ENCODE assay signal across 27 cellular contexts in the genomic region with DNA sequence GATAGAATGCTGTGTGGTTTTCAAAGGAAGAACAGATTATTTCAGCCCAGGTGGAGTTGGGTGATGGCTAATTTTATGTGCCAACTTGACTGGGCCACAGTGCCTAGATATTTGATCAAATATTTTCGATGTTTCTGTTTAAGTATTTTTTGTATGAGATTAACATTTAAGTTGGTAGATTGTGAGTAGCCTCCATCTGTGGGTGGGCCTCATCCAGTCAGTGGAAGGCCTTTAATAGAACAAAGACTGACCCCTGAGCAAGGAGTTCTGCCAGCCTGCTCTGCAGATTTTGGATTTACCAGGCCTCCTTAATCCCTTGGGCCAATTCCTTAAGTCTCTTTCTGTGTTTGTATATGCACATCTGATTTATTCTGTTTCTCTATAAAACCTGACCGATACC. TPM values are rescaled to one million over a fixed set of nuclear protein-coding genes. Genes with fewer than 3 reads are reported as not detected.
A peak's percentile ranks its signal among the peaks of the same experiment; 100 is the strongest.
DNase-seq lines count a peak whose midpoint lies in the region; ATAC-seq and TF ChIP-seq lines count a peak whose summit lies in the region.
"Had no signal": no experiment of that assay in that cellular context is flagged by ENCODE, and none has a peak within 500 bp of the region (broad histone marks: within the 10 kb centered on the region; RNA-seq: fewer than 3 reads in every experiment).

No MANE protein-coding gene starts in this region.

- TF ChIP-seq CTCF in mesothelial cell of epicardium (IDR thresholded peaks at IDR 0.05; ENCODE audit: unreplicated experiment) (no peak), breast epithelium (IDR thresholded peaks at IDR 0.05) (no peak)

- ATAC-seq in T-cell (replicated peaks in 1 of 4): no peak
- ATAC-seq: mucosa of descending colon, SK-N-SH treated with all-trans-retinoic acid at 6 μM for 48 hours had no signal

- H3K4me1 ChIP-seq in breast epithelium: no peaks in the 10 kb centered on the region

- H3K9me3 ChIP-seq in breast epithelium: no peaks in the 10 kb centered on the region
- H3K9me3 ChIP-seq: BLaER1, mucosa of descending colon, neutrophil, transverse colon had no signal

- CTCF ChIA-PET in T-cell (lab: Charles Lee): no interaction called here

- no peak for TF ChIP-seq POLR2A in breast epithelium (IDR thresholded peaks at IDR 0.05)

- no peak overlapping the region for H3K27ac Mint-ChIP-seq in activated naive CD4-positive, alpha-beta T cell treated with anti-CD3 and anti-CD28 coated beads, Interleukin-2, amount 50 U/mL, for 24 hours
- H3K27ac Mint-ChIP-seq in T-cell (peak overlapping the region; percentile 8 to 30), mesothelial cell of epicardium (peak overlapping the region; percentile 55)
- H3K27ac Mint-ChIP-seq: activated naive CD4-positive, alpha-beta T cell treated with anti-CD3 and anti-CD28 coated beads for 36 hours had no signal

- intact Hi-C loops in breast epithelium (cut with DNase I; ENCODE audit: low total_unique reads): no loop called here

- POLR2A ChIA-PET in T-cell (lab: Charles Lee): interaction anchor here in 1 of 2 donors (1.3 kb wide), 1 partner anchor 15 kb away, joined by 3 read pairs; no protein-coding TSS in a partner anchor

- H3K27ac ChIP-seq in breast epithelium: no peak overlapping the region
- H3K27ac ChIP-seq: BLaER1 had no signal

- no peak overlapping the region for H3K4me3 ChIP-seq in breast epithelium
- H3K4me3 ChIP-seq: BLaER1, dorsolateral prefrontal cortex, mucosa of descending colon, transverse colon had no signal

- H3K27me3 ChIP-seq in breast epithelium: no peaks in the 10 kb centered on the region
- H3K27me3 ChIP-seq: BLaER1, dorsolateral prefrontal cortex, neutrophil, transverse colon had no signal

- peaks cover 90% of the 10 kb centered on the region for H3K4me1 Mint-ChIP-seq in activated naive CD4-positive, alpha-beta T cell treated with anti-CD3 and anti-CD28 coated beads, Interleukin-2, amount 50 U/mL, for 24 hours
- H3K4me1 Mint-ChIP-seq in T-cell (peaks cover 88 to 93% (median 89%) of the 10 kb centered on the region in 3 donors), mesothelial cell of epicardium (peaks cover 56% of the 10 kb centered on the region)

- DNase-seq in activated naive CD4-positive, alpha-beta T cell (lab: John Stamatoyannopoulos, UW): no peak
- DNase-seq in T-cell (no peak), mesothelial cell of epicardium (ENCODE audit: low spot score in 2 of 2, unreplicated experiment in 2 of 2) (no peak), nucleus accumbens (lab: John Stamatoyannopoulos, UW) (no peak), C1 segment of cervical spinal cord (lab: John Stamatoyannopoulos, UW) (no peak), breast epithelium (ENCODE audit: low spot score in 2 of 2) (no peak), GDM1 (lab: John Stamatoyannopoulos, UW) (no peak)
- DNase-seq: ACHN; activated CD4-positive, alpha-beta T cell treated with anti-CD3 and anti-CD28 coated beads, Interleukin-2, amount 50 U/mL, for 48 hours; activated naive CD4-positive, alpha-beta T cell treated with anti-CD3 and anti-CD28 coated beads for 36 hours; anterior cingulate cortex; caudate nucleus; dorsolateral prefrontal cortex; EL; HCEC 1CT; kidney; mucosa of descending colon; NCI-H2081 treated with DMSO at 0.1 percent for 48 hours; NCI-H345; NCI-H748 treated with DMSO at 0.1 percent for 48 hours; OCI-M1; stimulated activated CD8-positive, alpha-beta memory T cell treated with anti-CD3 and anti-CD28 coated beads, Interleukin-4, amount 100 ng/mL, for 48 hours; transverse colon had no signal

- peak overlapping the region; percentile 33 for H3K4me3 Mint-ChIP-seq in activated naive CD4-positive, alpha-beta T cell treated with anti-CD3 and anti-CD28 coated beads, Interleukin-2, amount 50 U/mL, for 24 hours
- peak overlapping the region in 2 of 3 donors; percentile 45 to 66 for H3K4me3 Mint-ChIP-seq in T-cell
- no peak overlapping the region for H3K4me3 Mint-ChIP-seq in mesothelial cell of epicardium
- H3K4me3 Mint-ChIP-seq: activated naive CD4-positive, alpha-beta T cell treated with anti-CD3 and anti-CD28 coated beads for 36 hours had no signal

- no peaks in the 10 kb centered on the region for H3K9me3 Mint-ChIP-seq in activated naive CD4-positive, alpha-beta T cell treated with anti-CD3 and anti-CD28 coated beads, Interleukin-2, amount 50 U/mL, for 24 hours
- H3K9me3 Mint-ChIP-seq in T-cell: no peaks in the 10 kb centered on the region
- H3K9me3 Mint-ChIP-seq in mesothelial cell of epicardium: no peaks in the 10 kb centered on the region
- H3K9me3 Mint-ChIP-seq: activated naive CD4-positive, alpha-beta T cell treated with anti-CD3 and anti-CD28 coated beads for 36 hours had no signal

- H3K27me3 Mint-ChIP-seq in activated naive CD4-positive, alpha-beta T cell treated with anti-CD3 and anti-CD28 coated beads, Interleukin-2, amount 50 U/mL, for 24 hours: no peaks in the 10 kb centered on the region
- H3K27me3 Mint-ChIP-seq in T-cell (no peaks in the 10 kb centered on the region), mesothelial cell of epicardium (ENCODE audit: low read depth) (no peaks in the 10 kb centered on the region)

- H3K36me3 ChIP-seq in breast epithelium: no peaks in the 10 kb centered on the region
- H3K36me3 ChIP-seq: neutrophil, transverse colon had no signal

- H3K36me3 Mint-ChIP-seq in activated naive CD4-positive, alpha-beta T cell treated with anti-CD3 and anti-CD28 coated beads, Interleukin-2, amount 50 U/mL, for 24 hours: peaks cover 9% of the 10 kb centered on the region
- H3K36me3 Mint-ChIP-seq in T-cell (peaks cover 17% of the 10 kb centered on the region), mesothelial cell of epicardium (no peaks in the 10 kb centered on the region)

RNA-seq across cellular contexts. Expression of gene LSM14A, which starts 13.9 kb away (rescaled TPM):
- total RNA-seq in T-cell (100 to 1,000 TPM; 135 to 180 (median 159) TPM), mesothelial cell of epicardium (153 to 164 TPM (median 155 TPM) in 3 replicates), breast epithelium (100 to 1,000 TPM; 106 to 129 (median 126) TPM)
